In the genomic region with DNA sequence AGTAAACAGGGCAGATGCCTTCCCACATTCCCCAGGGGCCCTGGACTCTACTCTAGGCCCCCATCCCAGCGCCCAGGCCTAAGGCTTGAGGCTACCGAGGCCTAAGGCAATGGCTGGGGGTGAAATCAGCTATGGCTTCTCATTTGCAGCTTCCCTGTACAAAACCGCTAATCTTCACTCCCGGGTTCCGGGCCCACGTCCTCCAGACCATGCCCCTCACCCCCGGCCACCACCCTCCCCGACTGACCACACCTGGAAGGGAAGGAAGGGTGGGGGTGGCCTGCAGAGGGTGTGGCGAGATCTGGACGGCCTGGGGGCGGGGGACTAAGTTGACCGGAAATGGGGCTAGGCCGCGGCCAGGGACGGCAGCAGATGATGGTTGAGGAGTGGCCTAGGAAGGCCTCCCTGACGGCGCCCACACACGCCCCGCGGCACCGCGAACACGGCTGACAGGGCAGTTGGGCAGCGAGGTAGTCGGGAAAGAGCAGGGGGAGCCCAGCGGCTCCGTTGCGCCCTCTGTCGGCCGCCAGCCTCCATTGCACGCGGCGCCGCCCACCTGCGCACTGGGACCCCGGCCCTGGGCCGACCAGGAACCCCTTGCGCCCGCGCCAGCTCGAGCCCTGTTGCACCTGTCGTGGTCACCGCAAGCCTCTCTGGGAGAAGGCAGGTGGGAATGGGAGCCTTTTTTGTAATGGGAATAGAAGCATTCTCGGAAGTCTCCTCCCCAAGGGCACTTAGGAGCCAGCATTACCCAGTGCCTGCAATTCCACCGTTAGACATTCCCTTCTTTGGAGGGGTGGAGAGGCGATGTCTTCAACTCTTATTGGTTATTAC, we compare ENCODE assay signal across 8 cellular contexts.
DNase-seq lines count a peak whose midpoint lies in the region; ATAC-seq, FAIRE-seq and TF ChIP-seq lines count a peak whose summit lies in the region.

No MANE protein-coding gene starts in this region.

- H3K9me3 ChIP-seq in subcutaneous abdominal adipose tissue (ENCODE audit: control insufficient read depth in 5 of 5, low read length in 5 of 5) = no peaks in the 10 kb centered on the region

- no peaks in the 10 kb centered on the region for H3K36me3 ChIP-seq in subcutaneous abdominal adipose tissue (ENCODE audit: control insufficient read depth in 5 of 5, insufficient read depth in 5 of 5, low read length in 5 of 5)

- no peak for FAIRE-seq in RCC 7860 (lab: Jason Lieb, UNC)

- TF ChIP-seq CTCF in fibroblast of the aortic adventitia (IDR thresholded peaks at IDR 0.05; ENCODE audit: insufficient read depth, low read length) = peak; percentile 83
- TF ChIP-seq CTCF in nephron (IDR thresholded peaks at IDR 0.05; ENCODE audit: unreplicated experiment in 3 of 3) = peak; percentile 99

- peaks cover 7 to 48% (median 41%) of the 10 kb centered on the region in 5 donors for H3K4me1 ChIP-seq in subcutaneous abdominal adipose tissue (ENCODE audit: control insufficient read depth in 5 of 5, insufficient read depth in 5 of 5, low read length in 5 of 5)

- H3K9ac ChIP-seq in subcutaneous abdominal adipose tissue (ENCODE audit: low read length in 5 of 5) = peak overlapping the region in 3 of 5 donors; percentile 39 to 66 (median 66)

- H3K27me3 ChIP-seq in subcutaneous abdominal adipose tissue (ENCODE audit: control insufficient read depth in 5 of 5, insufficient read depth in 4 of 5, low read length in 5 of 5) = no peaks in the 10 kb centered on the region

- no peak overlapping the region for H3K27ac Mint-ChIP-seq in activated T-helper 2 cell treated with anti-CD3 and anti-CD28 coated beads, Interferon-gamma antibody, Interleukin-2, Interleukin-4, amounts not matched to agents 10 μg/mL and 5 μg/mL and 100 μg/mL, durations not matched to agents 14 hours and 24 hours and 36 hours
- H3K27ac Mint-ChIP-seq in nephron = peak overlapping the region in 2 of 3 experiments; percentile 15 to 68

- peaks cover 2% of the 10 kb centered on the region for H3K27me3 Mint-ChIP-seq in activated T-helper 2 cell treated with anti-CD3 and anti-CD28 coated beads, Interferon-gamma antibody, Interleukin-2, Interleukin-4, amounts not matched to agents 10 μg/mL and 5 μg/mL and 100 μg/mL, durations not matched to agents 14 hours and 24 hours and 36 hours (ENCODE audit: low read depth)
- peaks cover 3% of the 10 kb centered on the region for H3K27me3 Mint-ChIP-seq in nephron (ENCODE audit: low read depth)

- H3K9me3 Mint-ChIP-seq in activated T-helper 2 cell treated with anti-CD3 and anti-CD28 coated beads, Interferon-gamma antibody, Interleukin-2, Interleukin-4, amounts not matched to agents 10 μg/mL and 5 μg/mL and 100 μg/mL, durations not matched to agents 14 hours and 24 hours and 36 hours = no peaks in the 10 kb centered on the region
- no peaks in the 10 kb centered on the region for H3K9me3 Mint-ChIP-seq in nephron

- DNase-seq in AML-193 (lab: John Stamatoyannopoulos, UW) (peak; percentile 6 to 28), HK-2 (ENCODE audit: unreplicated experiment) (peak; percentile 56), RCC 7860 (ENCODE audit: low spot score) (peak; percentile 37), fibroblast of the aortic adventitia (ENCODE audit: low read depth) (peak; percentile 47)
- DNase-seq in activated T-helper 2 cell treated with anti-CD3 and anti-CD28 coated beads, Interferon-gamma antibody, Interleukin-2, Interleukin-4, amounts not matched to agents 10 μg/mL and 5 μg/mL and 100 μg/mL, durations not matched to agents 14 hours and 24 hours and 36 hours (ENCODE audit: low spot score) = peak; percentile 46

- peaks cover 4% of the 10 kb centered on the region for H3K4me1 Mint-ChIP-seq in activated T-helper 2 cell treated with anti-CD3 and anti-CD28 coated beads, Interferon-gamma antibody, Interleukin-2, Interleukin-4, amounts not matched to agents 10 μg/mL and 5 μg/mL and 100 μg/mL, durations not matched to agents 14 hours and 24 hours and 36 hours (ENCODE audit: low read depth)
- H3K4me1 Mint-ChIP-seq in nephron = peaks cover 25% of the 10 kb centered on the region

- H3K36me3 Mint-ChIP-seq in activated T-helper 2 cell treated with anti-CD3 and anti-CD28 coated beads, Interferon-gamma antibody, Interleukin-2, Interleukin-4, amounts not matched to agents 10 μg/mL and 5 μg/mL and 100 μg/mL, durations not matched to agents 14 hours and 24 hours and 36 hours (ENCODE audit: low read depth) = no peaks in the 10 kb centered on the region
- H3K36me3 Mint-ChIP-seq in nephron (ENCODE audit: low read depth) = no peaks in the 10 kb centered on the region

- peak overlapping the region; percentile 73 for H3K27ac ChIP-seq in subcutaneous abdominal adipose tissue (ENCODE audit: low read depth, low read length)

- peak overlapping the region; percentile 45 for H3K4me3 ChIP-seq in fibroblast of the aortic adventitia (ENCODE audit: low read depth, low read length)
- H3K4me3 ChIP-seq in subcutaneous abdominal adipose tissue (ENCODE audit: low read depth in 1 of 5, low read length in 5 of 5) = peak overlapping the region; percentile 51 to 65 (median 56)

- peak; percentile 68 for ATAC-seq in GM19035 (IDR thresholded peaks at IDR 0.05; ENCODE audit: unreplicated experiment)

- intact Hi-C loops in activated T-helper 2 cell treated with anti-CD3 and anti-CD28 coated beads, Interferon-gamma antibody, Interleukin-2, Interleukin-4, amounts not matched to agents 10 μg/mL and 5 μg/mL and 100 μg/mL, durations not matched to agents 14 hours and 24 hours and 36 hours (cut with micrococcal nuclease) = no loop called here

- H3K4me3 Mint-ChIP-seq in activated T-helper 2 cell treated with anti-CD3 and anti-CD28 coated beads, Interferon-gamma antibody, Interleukin-2, Interleukin-4, amounts not matched to agents 10 μg/mL and 5 μg/mL and 100 μg/mL, durations not matched to agents 14 hours and 24 hours and 36 hours (ENCODE audit: low read depth) = peak overlapping the region; percentile 52
- peak overlapping the region; percentile 68 to 76 (median 76) for H3K4me3 Mint-ChIP-seq in nephron

Comparison
In these comparisons a context has a peak if more than half of its experiments do, and no peak if none do; other contexts are left out.
1. Peak in every context shown above with its lines: DNase-seq, ATAC-seq, H3K4me3 ChIP-seq and H3K27ac ChIP-seq.